In genomic region chr4:60865238-60865637, GRCh38 we compare ENCODE assay signal across 18 cellular contexts.
A peak's percentile ranks its signal among the peaks of the same experiment; 100 is the strongest.
DNase-seq lines count a peak whose midpoint lies in the region; ATAC-seq, FAIRE-seq and TF ChIP-seq lines count a peak whose summit lies in the region.
"Had no signal": no experiment of that assay in that cellular context is flagged by ENCODE, and none has a peak within 500 bp of the region (broad histone marks: within the 10 kb centered on the region; RNA-seq: fewer than 3 reads in every experiment).

No MANE protein-coding gene starts in this region.

- no peaks in the 10 kb centered on the region for H4K20me1 ChIP-seq in mammary epithelial cell (ENCODE audit: insufficient read depth, low read length)

- FAIRE-seq in D721Med (lab: Jason Lieb, UNC) = no peak
- FAIRE-seq: colon, H54 had no signal

- peaks cover 8% of the 10 kb centered on the region for H3K9me3 Mint-ChIP-seq in activated CD4-positive, alpha-beta T cell treated with anti-CD3 and anti-CD28 coated beads, Interleukin-2, amount 10 ng/mL, durations not matched to agents 7 days and 5 days

- intact Hi-C loops in mammary epithelial cell (cut with micrococcal nuclease) = no loop called here

- dilution Hi-C loops in mammary epithelial cell (cut with HindIII; ENCODE audit: low sequenced_read_pairs) = no loop called here

- no peak overlapping the region for H3K27ac Mint-ChIP-seq in activated CD4-positive, alpha-beta T cell treated with anti-CD3 and anti-CD28 coated beads, Interleukin-2, amount 10 ng/mL, durations not matched to agents 7 days and 5 days
- H3K27ac Mint-ChIP-seq: IgD-negative memory B cell; stimulated activated effector memory CD8-positive, alpha-beta T cell treated with anti-CD3 and anti-CD28 coated beads, Interleukin-12 subunit alpha, Interleukin-12 subunit beta, amount 100 ng/mL, for 72 hours had no signal

- DNase-seq in D721Med (ENCODE audit: insufficient read length, low spot score) (no peak), NB4 (ENCODE audit: low read depth) (peak; percentile 3), mammary epithelial cell (peak; percentile 1), medulla oblongata (ENCODE audit: extremely low spot score) (peak; percentile 34), DMS79 treated with DMSO at 0.1 percent for 48 hours (lab: John Stamatoyannopoulos, UW) (no peak)
- no peak for DNase-seq in activated CD4-positive, alpha-beta T cell treated with anti-CD3 and anti-CD28 coated beads, Interleukin-2, amount 10 ng/mL, durations not matched to agents 7 days and 5 days
- DNase-seq: activated CD4-positive, alpha-beta T cell treated with anti-CD3 and anti-CD28 coated beads for 4 hours; activated gamma-delta T cell; NCI-H2227 treated with DMSO at 0.1 percent for 48 hours; ovary had no signal

- no peak overlapping the region for H3K4me2 ChIP-seq in mammary epithelial cell (ENCODE audit: insufficient read depth, low read depth, low read length)

- BruUV-seq in mammary epithelial cell (replicated peaks; lab: Mats Ljungman, UMichigan) = no TSS peak

- no peaks in the 10 kb centered on the region for H3K79me2 ChIP-seq in mammary epithelial cell (ENCODE audit: insufficient read depth, low read length)

- H3K4me3 ChIP-seq in NB4 (ENCODE audit: low read depth, low read length) (no peak overlapping the region), mammary epithelial cell (replicated peaks in 1 of 3; ENCODE audit: insufficient read depth in 1 of 3, low read depth in 2 of 3, low read length in 3 of 3) (no peak overlapping the region)
- H3K4me3 ChIP-seq: ovary, SJSA1 had no signal

- no peaks in the 10 kb centered on the region for H3K36me3 Mint-ChIP-seq in activated CD4-positive, alpha-beta T cell treated with anti-CD3 and anti-CD28 coated beads, Interleukin-2, amount 10 ng/mL, durations not matched to agents 7 days and 5 days (ENCODE audit: low read depth)
- H3K36me3 Mint-ChIP-seq: IgD-negative memory B cell; stimulated activated effector memory CD8-positive, alpha-beta T cell treated with anti-CD3 and anti-CD28 coated beads, Interleukin-12 subunit alpha, Interleukin-12 subunit beta, amount 100 ng/mL, for 72 hours had no signal

- H3K27me3 Mint-ChIP-seq in activated CD4-positive, alpha-beta T cell treated with anti-CD3 and anti-CD28 coated beads, Interleukin-2, amount 10 ng/mL, durations not matched to agents 7 days and 5 days = no peaks in the 10 kb centered on the region
- H3K27me3 Mint-ChIP-seq: IgD-negative memory B cell had no signal

- CTCF ChIA-PET in mammary epithelial cell (lab: Charles Lee; ENCODE audit: low non-redundant PET) = no interaction called here
- CTCF ChIA-PET in activated CD4-positive, alpha-beta T cell treated with anti-CD3 and anti-CD28 coated beads, Interleukin-2, amount 10 ng/mL, durations not matched to agents 7 days and 5 days (lab: Charles Lee) = no interaction called here

- in situ Hi-C loops in mammary epithelial cell (cut with MboI; ENCODE audit: low sequenced_read_pairs in 2 of 2) = no loop called here

- no peaks in the 10 kb centered on the region for H3K9me3 ChIP-seq in mammary epithelial cell (replicated peaks; ENCODE audit: insufficient read depth, low read length)
- H3K9me3 ChIP-seq: ovary, SJSA1 had no signal

- H3K9ac ChIP-seq in mammary epithelial cell (ENCODE audit: insufficient read depth, low read length) = no peak overlapping the region

- no peaks in the 10 kb centered on the region for H3K36me3 ChIP-seq in mammary epithelial cell (ENCODE audit: insufficient read depth, low read length)
- H3K36me3 ChIP-seq: ovary, SJSA1 had no signal

- H3K27me3 ChIP-seq in mammary epithelial cell (ENCODE audit: insufficient read depth, low read length) = peaks cover 2% of the 10 kb centered on the region
- H3K27me3 ChIP-seq: ovary, SJSA1 had no signal

- no peak for ATAC-seq in HG03354 (IDR thresholded peaks at IDR 0.05; ENCODE audit: poor library complexity, severe bottlenecking, unreplicated experiment)
- no peak for ATAC-seq in HG03025 (IDR thresholded peaks at IDR 0.05; ENCODE audit: low FRiP score, unreplicated experiment)
- ATAC-seq: left lobe of liver; stimulated activated effector memory CD8-positive, alpha-beta T cell treated with anti-CD3 and anti-CD28 coated beads, Interleukin-12 subunit alpha, Interleukin-12 subunit beta, amount 100 ng/mL, for 72 hours had no signal

- TF ChIP-seq POLR2A in NB4 (IDR thresholded peaks at IDR 0.05; ENCODE audit: extremely low read depth, insufficient read length) = no peak

- H3K4me3 Mint-ChIP-seq in activated CD4-positive, alpha-beta T cell treated with anti-CD3 and anti-CD28 coated beads, Interleukin-2, amount 10 ng/mL, durations not matched to agents 7 days and 5 days = no peak overlapping the region
- H3K4me3 Mint-ChIP-seq: IgD-negative memory B cell; stimulated activated effector memory CD8-positive, alpha-beta T cell treated with anti-CD3 and anti-CD28 coated beads, Interleukin-12 subunit alpha, Interleukin-12 subunit beta, amount 100 ng/mL, for 72 hours had no signal

- no peaks in the 10 kb centered on the region for H3K4me1 ChIP-seq in mammary epithelial cell (ENCODE audit: insufficient read depth, low read length)
- H3K4me1 ChIP-seq: SJSA1 had no signal

- TF ChIP-seq CTCF in D721Med (IDR thresholded peaks at IDR 0.05; ENCODE audit: insufficient read depth, missing control alignments) (peak; percentile 63), NB4 (IDR thresholded peaks at IDR 0.05; ENCODE audit: low read depth, low read length) (no peak), mammary epithelial cell (conservative IDR thresholded peaks at IDR 0.05 in 1 of 2, IDR thresholded peaks at IDR 0.05 in 1 of 2; ENCODE audit: extremely low read depth in 1 of 2, insufficient read depth in 1 of 2, low read depth in 1 of 2, low read length in 2 of 2) (peak; percentile 13 to 44)

- WGBS in mammary epithelial cell (ENCODE audit: low coverage, missing lambda C conversion rate) = 80% methylated on average over 4 of the region's 4 CpGs

- POLR2A ChIA-PET in activated CD4-positive, alpha-beta T cell treated with anti-CD3 and anti-CD28 coated beads, Interleukin-2, amount 10 ng/mL, durations not matched to agents 7 days and 5 days (lab: Charles Lee) = no interaction called here

- H3K4me1 Mint-ChIP-seq in activated CD4-positive, alpha-beta T cell treated with anti-CD3 and anti-CD28 coated beads, Interleukin-2, amount 10 ng/mL, durations not matched to agents 7 days and 5 days = no peaks in the 10 kb centered on the region
- H3K4me1 Mint-ChIP-seq: IgD-negative memory B cell; stimulated activated effector memory CD8-positive, alpha-beta T cell treated with anti-CD3 and anti-CD28 coated beads, Interleukin-12 subunit alpha, Interleukin-12 subunit beta, amount 100 ng/mL, for 72 hours had no signal

- no peak overlapping the region for H2AFZ ChIP-seq in mammary epithelial cell (ENCODE audit: low read depth, low read length)

- no peak overlapping the region for H3K27ac ChIP-seq in mammary epithelial cell (ENCODE audit: insufficient read depth, low read depth, low read length)
- H3K27ac ChIP-seq: ovary, SJSA1 had no signal

Comparison
In these comparisons a context has a peak if more than half of its experiments do, and no peak if none do; other contexts are left out.
1. DNase-seq: peak in NB4 (single experiment), mammary epithelial cell (single experiment) and medulla oblongata (single experiment); none in D721Med (single experiment), activated CD4-positive, alpha-beta T cell treated with anti-CD3 and anti-CD28 coated beads, Interleukin-2, amount 10 ng/mL, durations not matched to agents 7 days and 5 days (single experiment) and DMS79 treated with DMSO at 0.1 percent for 48 hours (single experiment).